1 cellular context compared by ENCODE assay signal in genomic region chr19:2460245-2460644, GRCh38.
A peak's percentile ranks its signal among the peaks of the same experiment; 100 is the strongest.
TF ChIP-seq lines count a peak whose summit lies in the region.

No MANE protein-coding gene starts in this region.

TF ChIP-seq in HepG2, 621 proteins besides CTCF, POLR2A, EP300 and RAD21:
- TF ChIP-seq, protein P1, sequence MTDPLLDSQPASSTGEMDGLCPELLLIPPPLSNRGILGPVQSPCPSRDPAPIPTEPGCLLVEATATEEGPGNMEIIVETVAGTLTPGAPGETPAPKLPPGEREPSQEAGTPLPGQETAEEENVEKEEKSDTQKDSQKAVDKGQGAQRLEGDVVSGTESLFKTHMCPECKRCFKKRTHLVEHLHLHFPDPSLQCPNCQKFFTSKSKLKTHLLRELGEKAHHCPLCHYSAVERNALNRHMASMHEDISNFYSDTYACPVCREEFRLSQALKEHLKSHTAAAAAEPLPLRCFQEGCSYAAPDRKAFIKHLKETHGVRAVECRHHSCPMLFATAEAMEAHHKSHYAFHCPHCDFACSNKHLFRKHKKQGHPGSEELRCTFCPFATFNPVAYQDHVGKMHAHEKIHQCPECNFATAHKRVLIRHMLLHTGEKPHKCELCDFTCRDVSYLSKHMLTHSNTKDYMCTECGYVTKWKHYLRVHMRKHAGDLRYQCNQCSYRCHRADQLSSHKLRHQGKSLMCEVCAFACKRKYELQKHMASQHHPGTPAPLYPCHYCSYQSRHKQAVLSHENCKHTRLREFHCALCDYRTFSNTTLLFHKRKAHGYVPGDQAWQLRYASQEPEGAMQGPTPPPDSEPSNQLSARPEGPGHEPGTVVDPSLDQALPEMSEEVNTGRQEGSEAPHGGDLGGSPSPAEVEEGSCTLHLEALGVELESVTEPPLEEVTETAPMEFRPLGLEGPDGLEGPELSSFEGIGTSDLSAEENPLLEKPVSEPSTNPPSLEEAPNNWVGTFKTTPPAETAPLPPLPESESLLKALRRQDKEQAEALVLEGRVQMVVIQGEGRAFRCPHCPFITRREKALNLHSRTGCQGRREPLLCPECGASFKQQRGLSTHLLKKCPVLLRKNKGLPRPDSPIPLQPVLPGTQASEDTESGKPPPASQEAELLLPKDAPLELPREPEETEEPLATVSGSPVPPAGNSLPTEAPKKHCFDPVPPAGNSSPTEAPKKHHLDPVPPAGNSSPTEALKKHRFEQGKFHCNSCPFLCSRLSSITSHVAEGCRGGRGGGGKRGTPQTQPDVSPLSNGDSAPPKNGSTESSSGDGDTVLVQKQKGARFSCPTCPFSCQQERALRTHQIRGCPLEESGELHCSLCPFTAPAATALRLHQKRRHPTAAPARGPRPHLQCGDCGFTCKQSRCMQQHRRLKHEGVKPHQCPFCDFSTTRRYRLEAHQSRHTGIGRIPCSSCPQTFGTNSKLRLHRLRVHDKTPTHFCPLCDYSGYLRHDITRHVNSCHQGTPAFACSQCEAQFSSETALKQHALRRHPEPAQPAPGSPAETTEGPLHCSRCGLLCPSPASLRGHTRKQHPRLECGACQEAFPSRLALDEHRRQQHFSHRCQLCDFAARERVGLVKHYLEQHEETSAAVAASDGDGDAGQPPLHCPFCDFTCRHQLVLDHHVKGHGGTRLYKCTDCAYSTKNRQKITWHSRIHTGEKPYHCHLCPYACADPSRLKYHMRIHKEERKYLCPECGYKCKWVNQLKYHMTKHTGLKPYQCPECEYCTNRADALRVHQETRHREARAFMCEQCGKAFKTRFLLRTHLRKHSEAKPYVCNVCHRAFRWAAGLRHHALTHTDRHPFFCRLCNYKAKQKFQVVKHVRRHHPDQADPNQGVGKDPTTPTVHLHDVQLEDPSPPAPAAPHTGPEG (CRISPR knock-in tag; IDR thresholded peaks at IDR 0.05) = no peak
- TF ChIP-seq JUND (CRISPR knock-in tag; IDR thresholded peaks at IDR 0.05) (no peak), ZNF121 (CRISPR knock-in tag; IDR thresholded peaks at IDR 0.05) (peak; percentile 91), SMARCC2 (IDR thresholded peaks at IDR 0.05) (no peak), SIN3A (IDR thresholded peaks at IDR 0.05; ENCODE audit: borderline replicate concordance, low read depth, low read length) (no peak)
